In genomic region chr17:42783062-42783777, GRCh38 we compare ENCODE assay signal across 11 cellular contexts. TPM values are rescaled to one million over a fixed set of nuclear protein-coding genes. Genes with fewer than 3 reads are reported as not detected.
A peak's percentile ranks its signal among the peaks of the same experiment; 100 is the strongest.
DNase-seq lines count a peak whose midpoint lies in the region; ATAC-seq and TF ChIP-seq lines count a peak whose summit lies in the region.
"Had no signal": no experiment of that assay in that cellular context is flagged by ENCODE, and none has a peak within 500 bp of the region (broad histone marks: within the 10 kb centered on the region; RNA-seq: fewer than 3 reads in every experiment).

No MANE protein-coding gene starts in this region.

- BruUV-seq in PC-3 (replicated peaks; lab: Mats Ljungman, UMichigan): TSS peak; percentile 23

- H3K36me3 ChIP-seq in PC-3 (ENCODE audit: low read depth, low read length): peaks cover 27% of the 10 kb centered on the region
- H3K36me3 ChIP-seq in stomach: peaks cover 13 to 18% (median 14%) of the 10 kb centered on the region in 4 donors

- no peaks in the 10 kb centered on the region for H3K9me3 Mint-ChIP-seq in nephron progenitor cell

- H3K9me3 ChIP-seq in PC-3 (ENCODE audit: low read length) (no peaks in the 10 kb centered on the region), stomach (no peaks in the 10 kb centered on the region)

- no peak for TF ChIP-seq POLR2A in stomach (IDR thresholded peaks at IDR 0.05)

- H3K9ac ChIP-seq in PC-3 (ENCODE audit: low read length): peak overlapping the region; percentile 90

- H3F3A ChIP-seq in PC-3 (ENCODE audit: low read length, unreplicated experiment): no peaks in the 10 kb centered on the region

- TF ChIP-seq CTCF in PC-3 (conservative IDR thresholded peaks at IDR 0.05; ENCODE audit: low read depth, low read length) (no peak), nephron progenitor cell (IDR thresholded peaks at IDR 0.05) (no peak), stomach (IDR thresholded peaks at IDR 0.05) (no peak)

- H3K4me1 Mint-ChIP-seq in nephron progenitor cell: peaks cover 34% of the 10 kb centered on the region

- intact Hi-C loops in PC-3 (cut with micrococcal nuclease): loop anchor here (5.0 kb wide), 1 partner anchor 39 kb away; the partner anchor contains the start of gene BECN1
- intact Hi-C loops in stomach (cut with DNase I; ENCODE audit: low total_unique reads): no loop called here

- 40 to 58% (median 52%) methylated on average over 9 of the region's 9 CpGs for WGBS in stomach, 5 donors

- peaks cover 54% of the 10 kb centered on the region for H3K79me2 ChIP-seq in PC-3 (ENCODE audit: low read length)

- H3K27ac Mint-ChIP-seq in nephron progenitor cell: no peak overlapping the region

- no peak for TF ChIP-seq EP300 in stomach (IDR thresholded peaks at IDR 0.05)

- no peaks in the 10 kb centered on the region for H4K20me1 ChIP-seq in PC-3 (ENCODE audit: low read length)

- CTCF ChIA-PET in PC-3 (lab: Charles Lee): interaction anchor here (0.5 to 1.1 kb wide), 3 partner anchors 40 to 821 kb away, joined by 3 read pairs; no protein-coding TSS in a partner anchor

- peak overlapping the region; percentile 89 for H3K27ac ChIP-seq in PC-3 (ENCODE audit: low read length)
- no peak overlapping the region for H3K27ac ChIP-seq in stomach
- H3K27ac ChIP-seq: cardiac muscle cell had no signal

- peak overlapping the region; percentile 32 for H3K4me3 Mint-ChIP-seq in nephron progenitor cell

- peak overlapping the region; percentile 99 for H3K4me3 ChIP-seq in PC-3 (ENCODE audit: low read length)
- no peak overlapping the region for H3K4me3 ChIP-seq in stomach
- H3K4me3 ChIP-seq: cardiac muscle cell had no signal

- H3K4me1 ChIP-seq in PC-3 (ENCODE audit: insufficient read depth, low read length) (peaks cover 32% of the 10 kb centered on the region), stomach (peaks cover 22 to 50% (median 29%) of the 10 kb centered on the region in 4 donors)

- H3K27me3 ChIP-seq in PC-3 (ENCODE audit: low read length): no peaks in the 10 kb centered on the region
- H3K27me3 ChIP-seq in stomach: peaks cover 4 to 84% (median 56%) of the 10 kb centered on the region in 3 donors

- DNase-seq in Daoy (ENCODE audit: low read depth) (peak; percentile 78), PC-3 (peak; percentile 91), dermis blood vessel endothelial cell (peak; percentile 69), nephron progenitor cell (no peak), NCI-H69 (lab: John Stamatoyannopoulos, UW) (no peak), stomach (no peak)
- DNase-seq: foreskin melanocyte, NCI-H2029 had no signal

- ATAC-seq in PC-3: peak; percentile 34
- no peak for ATAC-seq in GM21423 (IDR thresholded peaks at IDR 0.05; ENCODE audit: unreplicated experiment)
- ATAC-seq in HG02973 (IDR thresholded peaks at IDR 0.05; ENCODE audit: unreplicated experiment): no peak

- no peaks in the 10 kb centered on the region for H3K9me2 ChIP-seq in PC-3 (replicated peaks; ENCODE audit: low read length)

- H3K4me2 ChIP-seq in PC-3 (ENCODE audit: low read length): peak overlapping the region; percentile 93

- POLR2A ChIA-PET in PC-3 (lab: Charles Lee; ENCODE audit: unreplicated experiment): interaction anchor here (0.5 to 1.0 kb wide), 5 partner anchors 9 to 984 kb away, joined by 3 to 10 read pairs (median 6); no protein-coding TSS in a partner anchor

- H3K27me3 Mint-ChIP-seq in nephron progenitor cell (ENCODE audit: low read depth, poor library complexity): peaks cover 68% of the 10 kb centered on the region

- H3K36me3 Mint-ChIP-seq in nephron progenitor cell (ENCODE audit: low read depth): no peaks in the 10 kb centered on the region

- H2AFZ ChIP-seq in PC-3 (ENCODE audit: low read length): no peak overlapping the region

RNA-seq across cellular contexts. Expression of gene WNK4, which starts 2.8 kb away (rescaled TPM):
- 1.7 and 2.1 TPM in 2 replicates for total RNA-seq in Daoy (2014; rRNA removed; shearing (Covaris generic))
- 13.0 and 17.4 TPM in 2 replicates for total RNA-seq in PC-3 (2014; rRNA removed)
- 3.4 TPM in 2 replicates for total RNA-seq in dermis blood vessel endothelial cell
- 10 to 100 TPM in 2 of 5 donors, 1 to 10 TPM in 3; 1.1 to 30.4 (median 4.9) TPM for total RNA-seq in stomach
- 1 to 10 TPM; 1.1 to 1.7 (median 1.3) TPM for polyA plus RNA-seq in stomach

RNA-seq across cellular contexts. Expression of gene VPS25, which starts 10.0 kb away (rescaled TPM):
- 60.7 and 69.9 TPM in 2 replicates for total RNA-seq in Daoy (2014; rRNA removed; shearing (Covaris generic))
- total RNA-seq in PC-3 (2014; rRNA removed) (56.7 and 62.0 TPM in 2 replicates), dermis blood vessel endothelial cell (46.5 and 53.4 TPM in 2 replicates), stomach (10 to 100 TPM in 3 of 5 donors, 1 to 10 TPM in 2; 4.1 to 66.5 (median 12.9) TPM)
- polyA plus RNA-seq in stomach: 10 to 100 TPM; 71.8 to 79.6 (median 75.5) TPM

RNA-seq across cellular contexts. Expression of gene COA3, which starts 15.3 kb away (rescaled TPM):
- total RNA-seq in Daoy (2014; rRNA removed; shearing (Covaris generic)): 63.5 and 75.8 TPM in 2 replicates
- 44.6 and 49.6 TPM in 2 replicates for total RNA-seq in PC-3 (2014; rRNA removed)
- 52.5 and 75.7 TPM in 2 replicates for total RNA-seq in dermis blood vessel endothelial cell
- 100 to 1,000 TPM in 3 of 5 donors, 10 to 100 TPM in 2; 22.2 to 166 (median 121) TPM for total RNA-seq in stomach
- polyA plus RNA-seq in stomach: 100 to 1,000 TPM; 201 to 268 (median 201) TPM

RNA-seq across cellular contexts. Expression of gene CNTD1, which starts 15.4 kb away (rescaled TPM):
- 0.06 TPM in 1 of 2 replicates, not detected in the other for total RNA-seq in Daoy (2014; rRNA removed; shearing (Covaris generic))
- total RNA-seq in PC-3 (2014; rRNA removed): not detected in 2 replicates
- 0.34 TPM in 1 of 2 replicates, not detected in the other for total RNA-seq in dermis blood vessel endothelial cell
- total RNA-seq in stomach: 1 to 10 TPM in 2 of 5 donors, under 1 TPM in 1, not detected in 2; 0.29 to 2.2 (median 1.3) TPM
- polyA plus RNA-seq in stomach: 1 to 10 TPM; 1.3 to 2.4 (median 1.3) TPM

RNA-seq across cellular contexts. Expression of gene RAMP2, which starts 22.2 kb away (rescaled TPM):
- 2.7 TPM in 1 of 2 replicates, not detected in the other for total RNA-seq in Daoy (2014; rRNA removed; shearing (Covaris generic))
- total RNA-seq in PC-3 (2014; rRNA removed): not detected in 2 replicates
- total RNA-seq in dermis blood vessel endothelial cell: 9.7 and 13.1 TPM in 2 replicates
- 10 to 100 TPM in 2 of 5 donors, not detected in 3; 10.4 to 15.2 TPM for total RNA-seq in stomach
- polyA plus RNA-seq in stomach: 10 to 100 TPM in 2 of 3 donors, 1 to 10 TPM in 1; 8.6 to 20.0 (median 19.2) TPM

Comparison
In these comparisons a context has a peak if more than half of its experiments do, and no peak if none do; other contexts are left out.
1. DNase-seq: peak in Daoy (single experiment), PC-3 (single experiment) and dermis blood vessel endothelial cell (single experiment); none in nephron progenitor cell (single experiment), NCI-H69 (single experiment) and stomach (single experiment).